1 cellular context compared by ENCODE assay signal in genomic region chr20:22511943-22512910, GRCh38.
A peak's percentile ranks its signal among the peaks of the same experiment; 100 is the strongest.
TF ChIP-seq lines count a peak whose summit lies in the region.

No MANE protein-coding gene starts in this region.

TF ChIP-seq in HepG2, 621 proteins besides CTCF, POLR2A, EP300 and RAD21 (continued from another document and continues in another):
- TF ChIP-seq ZHX2 (IDR thresholded peaks at IDR 0.05; ENCODE audit: low read depth) (peak; percentile 79), ZHX2 (CRISPR knock-in tag; IDR thresholded peaks at IDR 0.05; ENCODE audit: borderline replicate concordance) (peak; percentile 91; the same call in 1 of the 2 replicates), FOXA3 (CRISPR knock-in tag; IDR thresholded peaks at IDR 0.05) (peak; percentile 98), DPF2 (CRISPR knock-in tag; IDR thresholded peaks at IDR 0.05; ENCODE audit: borderline replicate concordance, low read depth) (peak; percentile 88; the same call in 1 of the 2 replicates), ZNF350 (CRISPR knock-in tag; IDR thresholded peaks at IDR 0.05; ENCODE audit: borderline replicate concordance, low read depth) (peak; percentile 84), ZNF644 (CRISPR knock-in tag; IDR thresholded peaks at IDR 0.05; ENCODE audit: low read depth) (peak; percentile 99), NCOA2 (CRISPR knock-in tag; IDR thresholded peaks at IDR 0.05) (peak; percentile 89), GABPA (IDR thresholded peaks at IDR 0.05; ENCODE audit: low read depth, low read length) (no peak), GABPA (CRISPR knock-in tag; IDR thresholded peaks at IDR 0.05; ENCODE audit: low read depth) (peak; percentile 60), PHF5A (CRISPR knock-in tag; IDR thresholded peaks at IDR 0.05; ENCODE audit: low read depth, unreplicated experiment) (peak; percentile 87), ZNF609 (CRISPR knock-in tag; IDR thresholded peaks at IDR 0.05; ENCODE audit: borderline replicate concordance) (peak; percentile 96), DNMT1 (CRISPR knock-in tag; IDR thresholded peaks at IDR 0.05) (no peak), TBX3 (IDR thresholded peaks at IDR 0.05; ENCODE audit: borderline replicate concordance) (peak; percentile 91), GTF2F1 (IDR thresholded peaks at IDR 0.05; ENCODE audit: low read length) (0 out of 2 replicates have a peak, but pooled peaks have one; percentile 66), ATAD3A (CRISPR knock-in tag; IDR thresholded peaks at IDR 0.05) (no peak), ZNF607 (CRISPR knock-in tag; IDR thresholded peaks at IDR 0.05; ENCODE audit: borderline replicate concordance) (0 out of 2 replicates have a peak, but pooled peaks have one; percentile 57), KLF9 (CRISPR knock-in tag; IDR thresholded peaks at IDR 0.05; ENCODE audit: low read depth) (0 out of 2 replicates have a peak, but pooled peaks have one; percentile 4), HOXA9 (CRISPR knock-in tag; IDR thresholded peaks at IDR 0.05; ENCODE audit: borderline replicate concordance) (peak; percentile 47; the same call in 1 of the 2 replicates), SRSF9 (IDR thresholded peaks at IDR 0.05; ENCODE audit: borderline replicate concordance, insufficient read depth, low read depth, low read length, poor library complexity, severe bottlenecking) (no peak), CENPX (CRISPR knock-in tag; IDR thresholded peaks at IDR 0.05) (no peak), GATAD2A (CRISPR knock-in tag; IDR thresholded peaks at IDR 0.05) (peak; percentile 92), FOXP1 (IDR thresholded peaks at IDR 0.05) (peak; percentile 57; the same call in 1 of the 2 replicates), FOXP1 (CRISPR knock-in tag; IDR thresholded peaks at IDR 0.05) (peak; percentile 98), CHCHD3 (CRISPR knock-in tag; IDR thresholded peaks at IDR 0.05) (no peak), HNRNPL (IDR thresholded peaks at IDR 0.05; ENCODE audit: low read depth, low read length) (0 out of 2 replicates have a peak, but pooled peaks have one; percentile 22), ZNF7 (CRISPR knock-in tag; IDR thresholded peaks at IDR 0.05) (no peak), ZMAT3 (CRISPR knock-in tag; conservative IDR thresholded peaks at IDR 0.05) (peak; percentile 90), ZNF367 (CRISPR knock-in tag; IDR thresholded peaks at IDR 0.05; ENCODE audit: borderline replicate concordance) (no peak), ZNF180 (CRISPR knock-in tag; IDR thresholded peaks at IDR 0.05; ENCODE audit: borderline replicate concordance, low read depth) (no peak), FLYWCH1 (CRISPR knock-in tag; IDR thresholded peaks at IDR 0.05) (no peak), KDM5A (IDR thresholded peaks at IDR 0.05; ENCODE audit: borderline replicate concordance, low read length) (no peak; the same call in 1 of the 2 replicates), MYPOP (CRISPR knock-in tag; IDR thresholded peaks at IDR 0.05) (no peak), ZNF549 (CRISPR knock-in tag; IDR thresholded peaks at IDR 0.05) (no peak; the same call in 1 of the 2 replicates), MAF1 (CRISPR knock-in tag; IDR thresholded peaks at IDR 0.05; ENCODE audit: borderline replicate concordance) (0 out of 2 replicates have a peak, but pooled peaks have one; percentile 42), ZNF788 (CRISPR knock-in tag; IDR thresholded peaks at IDR 0.05; ENCODE audit: borderline replicate concordance) (peak; percentile 93; the same call in 1 of the 2 replicates), ZNF275 (CRISPR knock-in tag; IDR thresholded peaks at IDR 0.05; ENCODE audit: borderline replicate concordance) (no peak), TCF7 (IDR thresholded peaks at IDR 0.05; ENCODE audit: low read depth) (peak; percentile 95), ZNF772 (CRISPR knock-in tag; IDR thresholded peaks at IDR 0.05) (peak; percentile 88), ARID5B (CRISPR knock-in tag; IDR thresholded peaks at IDR 0.05) (peak; percentile 94), ZFX (CRISPR knock-in tag; IDR thresholded peaks at IDR 0.05; ENCODE audit: low read depth) (peak; percentile 67), HNF4G (IDR thresholded peaks at IDR 0.05; ENCODE audit: borderline replicate concordance, low read depth, low read length) (peak; percentile 83), HNF4G (CRISPR knock-in tag; IDR thresholded peaks at IDR 0.05; ENCODE audit: borderline replicate concordance, low read depth) (no peak; the same call in none of the 2 replicates), SOX5 (CRISPR knock-in tag; IDR thresholded peaks at IDR 0.05; ENCODE audit: borderline replicate concordance) (peak; percentile 97), DR1 (CRISPR knock-in tag; IDR thresholded peaks at IDR 0.05) (peak; percentile 61), TCF7L2 (IDR thresholded peaks at IDR 0.05; ENCODE audit: low read depth, low read length) (peak; percentile 47; the same call in 1 of the 2 replicates), CREBL2 (CRISPR knock-in tag; IDR thresholded peaks at IDR 0.05; ENCODE audit: borderline replicate concordance) (no peak), XRCC5 (optimal IDR thresholded peaks at IDR 0.05; ENCODE audit: low read length) (peak; percentile 92), ZNF75D (CRISPR knock-in tag; IDR thresholded peaks at IDR 0.05; ENCODE audit: borderline replicate concordance) (no peak), SUZ12 (IDR thresholded peaks at IDR 0.05; ENCODE audit: low read depth, low read length) (no peak), SNAPC5 (CRISPR knock-in tag; IDR thresholded peaks at IDR 0.05; ENCODE audit: borderline replicate concordance) (no peak), SRSF4 (IDR thresholded peaks at IDR 0.05; ENCODE audit: low read depth, low read length, poor library complexity, severe bottlenecking) (no peak), NCOA5 (CRISPR knock-in tag; IDR thresholded peaks at IDR 0.05) (no peak), ZNF24 (IDR thresholded peaks at IDR 0.05) (no peak), ZNF33B (CRISPR knock-in tag; IDR thresholded peaks at IDR 0.05) (no peak)
